14 cellular contexts compared by ENCODE assay signal in genomic region chr6:69704916-69705315, GRCh38.
DNase-seq lines count a peak whose midpoint lies in the region; ATAC-seq and TF ChIP-seq lines count a peak whose summit lies in the region.
"Had no signal": no experiment of that assay in that cellular context is flagged by ENCODE, and none has a peak within 500 bp of the region (broad histone marks: within the 10 kb centered on the region; RNA-seq: fewer than 3 reads in every experiment).

No MANE protein-coding gene starts in this region.

- no peaks in the 10 kb centered on the region for H3K27me3 ChIP-seq in brain microvascular endothelial cell (replicated peaks)
- H3K27me3 ChIP-seq: BLaER1 had no signal

- in situ Hi-C loops in brain microvascular endothelial cell (cut with HindIII; ENCODE audit: low pct_ligation_motif_present, low sequenced_read_pairs): no loop called here

- no peaks in the 10 kb centered on the region for H3K36me3 ChIP-seq in brain microvascular endothelial cell (replicated peaks)
- H3K36me3 ChIP-seq: BLaER1 had no signal

- H3K4me3 ChIP-seq in brain microvascular endothelial cell (ENCODE audit: low read depth, low read length) (no peak overlapping the region), fibroblast of the aortic adventitia (ENCODE audit: low read depth, low read length) (no peak overlapping the region)
- H3K4me3 ChIP-seq: BLaER1, GM12878 had no signal

- TF ChIP-seq CTCF in brain microvascular endothelial cell (IDR thresholded peaks at IDR 0.05; ENCODE audit: low read depth, low read length, missing control alignments) (no peak), fibroblast of the aortic adventitia (IDR thresholded peaks at IDR 0.05; ENCODE audit: insufficient read depth, low read length) (no peak)

- ATAC-seq in HG03159 (IDR thresholded peaks at IDR 0.05; ENCODE audit: unreplicated experiment): no peak
- ATAC-seq: GM12878, HepG2 had no signal

- peak; percentile 43 for DNase-seq in HS-27A (ENCODE audit: low read depth)
- DNase-seq in brain microvascular endothelial cell: peak; percentile 35
- peak; percentile 60 for DNase-seq in fibroblast of the aortic adventitia (ENCODE audit: low read depth)
- no peak for DNase-seq in SHP77 treated with DMSO at 0.1 percent for 48 hours (lab: John Stamatoyannopoulos, UW)
- no peak for DNase-seq in LoVo (ENCODE audit: low spot score)
- DNase-seq: AML-193; CD8-positive, alpha-beta memory T cell; DMS53; GOT3; H9 had no signal

- no peak overlapping the region for H3K27ac ChIP-seq in brain microvascular endothelial cell
- H3K27ac ChIP-seq: BLaER1 had no signal

Comparison
In these comparisons a context has a peak if more than half of its experiments do, and no peak if none do; other contexts are left out.
1. DNase-seq: peak in HS-27A (single experiment), brain microvascular endothelial cell (single experiment) and fibroblast of the aortic adventitia (single experiment); none in SHP77 treated with DMSO at 0.1 percent for 48 hours (single experiment) and LoVo (single experiment).